ENCODE assay signal across 9 cellular contexts in the genomic region with DNA sequence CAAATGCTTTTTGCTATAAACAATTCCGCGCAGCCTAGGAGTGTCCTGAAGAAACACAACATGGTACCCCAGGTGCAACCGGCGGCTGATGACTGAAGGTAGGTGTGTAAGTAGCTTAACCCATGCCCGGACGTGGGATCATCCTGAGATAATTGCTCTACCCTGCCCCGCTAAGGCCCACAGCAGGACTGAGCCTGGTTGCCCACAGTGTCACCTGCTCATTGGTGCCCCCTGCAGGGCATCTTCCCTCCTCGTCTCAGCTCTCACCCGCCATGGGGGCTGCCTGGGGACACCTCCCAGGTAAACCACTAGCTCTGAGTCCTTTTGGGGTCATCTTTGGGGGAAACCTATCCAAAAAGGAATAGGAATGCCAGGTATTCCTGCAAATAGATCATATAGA. TPM values are rescaled to one million over a fixed set of nuclear protein-coding genes. Genes with fewer than 3 reads are reported as not detected.
DNase-seq lines count a peak whose midpoint lies in the region; ATAC-seq and TF ChIP-seq lines count a peak whose summit lies in the region.
"Had no signal": no experiment of that assay in that cellular context is flagged by ENCODE, and none has a peak within 500 bp of the region (broad histone marks: within the 10 kb centered on the region; RNA-seq: fewer than 3 reads in every experiment).

No MANE protein-coding gene starts in this region.

- H3K4me3 ChIP-seq in ascending aorta = no peak overlapping the region

- no peaks in the 10 kb centered on the region for H3K9me3 Mint-ChIP-seq in activated T-helper 1 cell treated with anti-CD3 and anti-CD28 coated beads, Interleukin-12 subunit alpha, Interleukin-12 subunit beta, Interleukin-2, Interleukin-4 antibody, amounts not matched to agents 30 ng/mL and 10 ng/mL and 1 ng/mL, durations not matched to agents 14 hours and 24 hours and 36 hours
- H3K9me3 Mint-ChIP-seq in mesothelial cell of epicardium = no peaks in the 10 kb centered on the region
- H3K9me3 Mint-ChIP-seq: activated naive CD4-positive, alpha-beta T cell treated with anti-CD3 and anti-CD28 coated beads, Interleukin-2, amount 50 U/mL, for 24 hours had no signal

- H3K27ac ChIP-seq in ascending aorta = no peak overlapping the region

- intact Hi-C loops in activated T-helper 1 cell treated with anti-CD3 and anti-CD28 coated beads, Interleukin-12 subunit alpha, Interleukin-12 subunit beta, Interleukin-2, Interleukin-4 antibody, amounts not matched to agents 30 ng/mL and 10 ng/mL and 1 ng/mL, durations not matched to agents 14 hours and 24 hours and 36 hours (cut with micrococcal nuclease) = no loop called here
- intact Hi-C loops in ascending aorta (cut with DNase I) = no loop called here

- H3K27me3 Mint-ChIP-seq in activated T-helper 1 cell treated with anti-CD3 and anti-CD28 coated beads, Interleukin-12 subunit alpha, Interleukin-12 subunit beta, Interleukin-2, Interleukin-4 antibody, amounts not matched to agents 30 ng/mL and 10 ng/mL and 1 ng/mL, durations not matched to agents 14 hours and 24 hours and 36 hours (ENCODE audit: insufficient read depth) = no peaks in the 10 kb centered on the region
- peaks cover 7% of the 10 kb centered on the region for H3K27me3 Mint-ChIP-seq in mesothelial cell of epicardium (ENCODE audit: low read depth)
- H3K27me3 Mint-ChIP-seq: activated naive CD4-positive, alpha-beta T cell treated with anti-CD3 and anti-CD28 coated beads, Interleukin-2, amount 50 U/mL, for 24 hours had no signal

- H3K27me3 ChIP-seq in ascending aorta = no peaks in the 10 kb centered on the region

- DNase-seq in activated T-helper 1 cell treated with Interleukin-2 at 50 U/mL for 16 hours (ENCODE audit: low read depth) = peak; percentile 15
- DNase-seq in activated T-helper 1 cell treated with anti-CD3 and anti-CD28 coated beads, Interleukin-12 subunit alpha, Interleukin-12 subunit beta, Interleukin-2, Interleukin-4 antibody, amounts not matched to agents 30 ng/mL and 10 ng/mL and 1 ng/mL, durations not matched to agents 14 hours and 24 hours and 36 hours (ENCODE audit: low spot score) = no peak
- DNase-seq in RPMI8226 = peak; percentile 67
- DNase-seq in ascending aorta (ENCODE audit: low spot score in 2 of 2) = no peak
- no peak for DNase-seq in mesothelial cell of epicardium (ENCODE audit: low spot score in 2 of 2, unreplicated experiment in 2 of 2)
- no peak for DNase-seq in NCI-H2107 treated with DMSO at 0.1 percent for 48 hours (lab: John Stamatoyannopoulos, UW; ENCODE audit: unreplicated experiment)
- DNase-seq in T1000 (lab: John Stamatoyannopoulos, UW) = no peak

- H3K27ac Mint-ChIP-seq in activated T-helper 1 cell treated with anti-CD3 and anti-CD28 coated beads, Interleukin-12 subunit alpha, Interleukin-12 subunit beta, Interleukin-2, Interleukin-4 antibody, amounts not matched to agents 30 ng/mL and 10 ng/mL and 1 ng/mL, durations not matched to agents 14 hours and 24 hours and 36 hours = no peak overlapping the region
- H3K27ac Mint-ChIP-seq in mesothelial cell of epicardium = no peak overlapping the region
- H3K27ac Mint-ChIP-seq: activated naive CD4-positive, alpha-beta T cell treated with anti-CD3 and anti-CD28 coated beads, Interleukin-2, amount 50 U/mL, for 24 hours had no signal

- ATAC-seq in HG02884 (IDR thresholded peaks at IDR 0.05; ENCODE audit: unreplicated experiment) = no peak

- no peaks in the 10 kb centered on the region for H3K4me1 ChIP-seq in ascending aorta

- H3K36me3 Mint-ChIP-seq in activated T-helper 1 cell treated with anti-CD3 and anti-CD28 coated beads, Interleukin-12 subunit alpha, Interleukin-12 subunit beta, Interleukin-2, Interleukin-4 antibody, amounts not matched to agents 30 ng/mL and 10 ng/mL and 1 ng/mL, durations not matched to agents 14 hours and 24 hours and 36 hours (ENCODE audit: low read depth) = no peaks in the 10 kb centered on the region
- peaks cover 10% of the 10 kb centered on the region for H3K36me3 Mint-ChIP-seq in mesothelial cell of epicardium

- TF ChIP-seq CTCF in ascending aorta (IDR thresholded peaks at IDR 0.05) = peak in 2 of 3 experiments; percentile 14 to 31
- peak; percentile 20 for TF ChIP-seq CTCF in mesothelial cell of epicardium (IDR thresholded peaks at IDR 0.05; ENCODE audit: unreplicated experiment)

- no peak overlapping the region for H3K4me3 Mint-ChIP-seq in activated T-helper 1 cell treated with anti-CD3 and anti-CD28 coated beads, Interleukin-12 subunit alpha, Interleukin-12 subunit beta, Interleukin-2, Interleukin-4 antibody, amounts not matched to agents 30 ng/mL and 10 ng/mL and 1 ng/mL, durations not matched to agents 14 hours and 24 hours and 36 hours
- H3K4me3 Mint-ChIP-seq in mesothelial cell of epicardium = no peak overlapping the region
- H3K4me3 Mint-ChIP-seq: activated naive CD4-positive, alpha-beta T cell treated with anti-CD3 and anti-CD28 coated beads, Interleukin-2, amount 50 U/mL, for 24 hours had no signal

- no peaks in the 10 kb centered on the region for H3K4me1 Mint-ChIP-seq in activated T-helper 1 cell treated with anti-CD3 and anti-CD28 coated beads, Interleukin-12 subunit alpha, Interleukin-12 subunit beta, Interleukin-2, Interleukin-4 antibody, amounts not matched to agents 30 ng/mL and 10 ng/mL and 1 ng/mL, durations not matched to agents 14 hours and 24 hours and 36 hours (ENCODE audit: low read depth)
- H3K4me1 Mint-ChIP-seq in mesothelial cell of epicardium = no peaks in the 10 kb centered on the region
- H3K4me1 Mint-ChIP-seq: activated naive CD4-positive, alpha-beta T cell treated with anti-CD3 and anti-CD28 coated beads, Interleukin-2, amount 50 U/mL, for 24 hours had no signal

- peaks cover 7 to 12% of the 10 kb centered on the region in 2 donors for H3K36me3 ChIP-seq in ascending aorta

- no peaks in the 10 kb centered on the region for H3K9me3 ChIP-seq in ascending aorta

RNA-seq across cellular contexts. Expression of gene TMEM161A, which starts 22.3 kb away (rescaled TPM):
- 46.0 and 48.9 TPM in 2 replicates for total RNA-seq in activated T-helper 1 cell treated with anti-CD3 and anti-CD28 coated beads, Interleukin-12 subunit alpha, Interleukin-12 subunit beta, Interleukin-2, Interleukin-4 antibody, amounts not matched to agents 30 ng/mL and 10 ng/mL and 1 ng/mL, durations not matched to agents 14 hours and 24 hours and 36 hours
- 14.5 TPM for total RNA-seq in ascending aorta
- total RNA-seq in mesothelial cell of epicardium = 45.5 to 48.4 TPM (median 46.5 TPM) in 3 replicates

RNA-seq across cellular contexts. Expression of gene SLC25A42, which starts 52.2 kb away (rescaled TPM):
- total RNA-seq in activated T-helper 1 cell treated with anti-CD3 and anti-CD28 coated beads, Interleukin-12 subunit alpha, Interleukin-12 subunit beta, Interleukin-2, Interleukin-4 antibody, amounts not matched to agents 30 ng/mL and 10 ng/mL and 1 ng/mL, durations not matched to agents 14 hours and 24 hours and 36 hours = 7.8 and 10.8 TPM in 2 replicates
- total RNA-seq in ascending aorta (8.9 TPM), mesothelial cell of epicardium (21.2 to 22.1 TPM (median 21.2 TPM) in 3 replicates)

RNA-seq across cellular contexts. Expression of gene MEF2B, which starts 54.1 kb away (rescaled TPM):
- 1.7 and 2.2 TPM in 2 replicates for total RNA-seq in activated T-helper 1 cell treated with anti-CD3 and anti-CD28 coated beads, Interleukin-12 subunit alpha, Interleukin-12 subunit beta, Interleukin-2, Interleukin-4 antibody, amounts not matched to agents 30 ng/mL and 10 ng/mL and 1 ng/mL, durations not matched to agents 14 hours and 24 hours and 36 hours
- total RNA-seq in ascending aorta = not detected
- 1.4 to 2.9 TPM (median 2.8 TPM) in 3 replicates for total RNA-seq in mesothelial cell of epicardium

Comparison
In these comparisons a context has a peak if more than half of its experiments do, and no peak if none do; other contexts are left out.
1. DNase-seq: peak in activated T-helper 1 cell treated with Interleukin-2 at 50 U/mL for 16 hours (single experiment) and RPMI8226 (single experiment); none in activated T-helper 1 cell treated with anti-CD3 and anti-CD28 coated beads, Interleukin-12 subunit alpha, Interleukin-12 subunit beta, Interleukin-2, Interleukin-4 antibody, amounts not matched to agents 30 ng/mL and 10 ng/mL and 1 ng/mL, durations not matched to agents 14 hours and 24 hours and 36 hours (single experiment), ascending aorta (0 of 2), mesothelial cell of epicardium (0 of 2), NCI-H2107 treated with DMSO at 0.1 percent for 48 hours (single experiment) and T1000 (single experiment).